In the genomic region with DNA sequence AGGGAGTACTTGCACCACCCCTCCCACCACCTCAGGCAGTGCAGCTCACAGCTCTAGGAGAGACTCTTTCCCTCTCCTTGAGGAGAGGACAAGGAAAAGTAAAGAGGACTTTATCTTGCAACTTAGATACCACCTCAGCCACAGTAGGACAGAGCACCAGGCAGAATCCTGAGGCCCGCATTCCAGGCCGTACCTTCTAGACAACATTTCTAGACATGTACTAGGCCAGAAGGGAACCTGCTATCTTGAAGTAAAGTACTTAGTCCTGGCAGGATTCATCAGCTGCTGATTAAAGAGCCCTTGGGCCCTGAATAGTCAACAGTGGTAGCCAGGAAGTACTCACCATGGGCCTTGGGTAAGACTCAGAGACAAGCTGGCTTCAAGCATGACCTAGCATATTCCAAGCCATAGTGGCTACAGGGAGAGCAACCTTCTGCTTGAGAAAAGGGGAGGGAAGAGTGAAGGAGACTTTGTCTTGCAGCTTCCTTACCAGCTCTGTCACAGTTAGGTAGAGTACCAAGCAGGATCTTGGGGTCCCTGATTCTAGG, we compare ENCODE assay signal across 14 cellular contexts.
DNase-seq lines count a peak whose midpoint lies in the region; ATAC-seq and TF ChIP-seq lines count a peak whose summit lies in the region.
"Had no signal": no experiment of that assay in that cellular context is flagged by ENCODE, and none has a peak within 500 bp of the region (broad histone marks: within the 10 kb centered on the region; RNA-seq: fewer than 3 reads in every experiment).

No MANE protein-coding gene starts in this region.

- H3K14ac ChIP-seq in neuronal stem cell (ENCODE audit: low read length): peak overlapping the region; percentile 14

- no peak overlapping the region for H3K4me2 ChIP-seq in neuronal stem cell (ENCODE audit: insufficient read depth, low read length, poor library complexity, severe bottlenecking)
- H3K4me2 ChIP-seq: BLaER1 had no signal

- H2AK5ac ChIP-seq in neuronal stem cell (ENCODE audit: low read depth, low read length): no peak overlapping the region

- no peak overlapping the region for H3K4me3 ChIP-seq in neuronal stem cell (ENCODE audit: low read length in 2 of 2)
- H3K4me3 ChIP-seq in prostate gland: no peak overlapping the region
- H3K4me3 ChIP-seq: BLaER1 had no signal

- no peaks in the 10 kb centered on the region for H3K27me3 ChIP-seq in neuronal stem cell (ENCODE audit: control insufficient read depth in 3 of 3, insufficient read depth in 3 of 3, low read depth in 1 of 3, low read length in 3 of 3)
- no peaks in the 10 kb centered on the region for H3K27me3 ChIP-seq in prostate gland (replicated peaks; ENCODE audit: insufficient read depth)
- H3K27me3 ChIP-seq: BLaER1 had no signal

- no peak overlapping the region for H2BK15ac ChIP-seq in neuronal stem cell (ENCODE audit: low read length)

- H3K4ac ChIP-seq in neuronal stem cell (ENCODE audit: low read length): no peak overlapping the region

- no peaks in the 10 kb centered on the region for H3K4me1 ChIP-seq in neuronal stem cell (ENCODE audit: control insufficient read depth in 2 of 2, insufficient read depth in 1 of 2, low read depth in 1 of 2, low read length in 2 of 2)
- H3K4me1 ChIP-seq in prostate gland (replicated peaks): no peaks in the 10 kb centered on the region
- H3K4me1 ChIP-seq: BLaER1, Caco-2 had no signal

- H4K91ac ChIP-seq in neuronal stem cell (ENCODE audit: low read depth, low read length, poor library complexity): no peak overlapping the region

- no peak overlapping the region for H2BK120ac ChIP-seq in neuronal stem cell (ENCODE audit: low read depth, low read length)

- no peak overlapping the region for H2BK5ac ChIP-seq in neuronal stem cell (ENCODE audit: low read length)

- no peak overlapping the region for H3K27ac ChIP-seq in neuronal stem cell (replicated peaks; ENCODE audit: low read length)
- no peak overlapping the region for H3K27ac ChIP-seq in prostate gland
- H3K27ac ChIP-seq: 22Rv1, BLaER1 had no signal

- H3K9ac ChIP-seq in neuronal stem cell (ENCODE audit: low read depth, low read length, poor library complexity): no peak overlapping the region
- H3K9ac ChIP-seq: BLaER1 had no signal

- no peaks in the 10 kb centered on the region for H3K79me1 ChIP-seq in neuronal stem cell (ENCODE audit: low read depth, low read length)

- in situ Hi-C loops in KBM-7 (cut with MboI; ENCODE audit: low pct_unique_long_range_greater_than_20kb, low sequenced_read_pairs): no loop called here

- no peak overlapping the region for H4K8ac ChIP-seq in neuronal stem cell (ENCODE audit: low read depth, low read length)

- H3K36me3 ChIP-seq in neuronal stem cell (replicated peaks in 1 of 2; ENCODE audit: control insufficient read depth in 2 of 2, insufficient read depth in 2 of 2, low read length in 2 of 2) (no peaks in the 10 kb centered on the region), prostate gland (no peaks in the 10 kb centered on the region)
- H3K36me3 ChIP-seq: BLaER1 had no signal

- no peak overlapping the region for H2AFZ ChIP-seq in neuronal stem cell (ENCODE audit: low read length)

- WGBS in neuronal stem cell (ENCODE audit: extremely low coverage in 2 of 2, insufficient read length in 2 of 2, insufficient replicate concordance in 1 of 2), 2 donors: no CpG with 5 or more reads among the region's 2 CpGs
- WGBS in prostate gland: 97% methylated on average over 2 of the region's 2 CpGs

- intact Hi-C loops in prostate gland (cut with DNase I): no loop called here

- ATAC-seq in HG02973 (IDR thresholded peaks at IDR 0.05; ENCODE audit: unreplicated experiment): no peak
- ATAC-seq: HCT116 had no signal

- H2BK12ac ChIP-seq in neuronal stem cell (ENCODE audit: low read length): no peak overlapping the region

- no peak for TF ChIP-seq POLR2A in prostate gland (IDR thresholded peaks at IDR 0.05)

- no peak overlapping the region for H3K18ac ChIP-seq in neuronal stem cell (ENCODE audit: low read length)

- H3K23ac ChIP-seq in neuronal stem cell (ENCODE audit: low read depth, low read length, poor library complexity): no peak overlapping the region

- H3K9me3 ChIP-seq in neuronal stem cell (replicated peaks in 1 of 2; ENCODE audit: control insufficient read depth in 2 of 2, insufficient read depth in 1 of 2, low read depth in 1 of 2, low read length in 2 of 2) (no peaks in the 10 kb centered on the region), prostate gland (no peaks in the 10 kb centered on the region)
- H3K9me3 ChIP-seq: BLaER1, Caco-2 had no signal

- DNase-seq in DMS53 (lab: John Stamatoyannopoulos, UW) (peak; percentile 4), DMS53 treated with DMSO at 0.1 percent for 48 hours (lab: John Stamatoyannopoulos, UW; ENCODE audit: unreplicated experiment) (no peak), islet precursor cell (peak; percentile 53), neuronal stem cell (ENCODE audit: low spot score) (no peak), prostate gland (ENCODE audit: low spot score) (no peak), KBM-7 (no peak)
- DNase-seq: AML-193; Caco-2; CD8-positive, alpha-beta memory T cell; IMR-90 had no signal

- TF ChIP-seq CTCF in prostate gland (IDR thresholded peaks at IDR 0.05): no peak

Comparison
In these comparisons a context has a peak if more than half of its experiments do, and no peak if none do; other contexts are left out.
1. DNase-seq: peak in DMS53 (single experiment) and islet precursor cell (single experiment); none in DMS53 treated with DMSO at 0.1 percent for 48 hours (single experiment), neuronal stem cell (single experiment), prostate gland (single experiment) and KBM-7 (single experiment).